8 cellular contexts compared by ENCODE assay signal in genomic region chr3:51940648-51941421, GRCh38. TPM values are rescaled to one million over a fixed set of nuclear protein-coding genes. Genes with fewer than 3 reads are reported as not detected.
DNase-seq lines count a peak whose midpoint lies in the region; ATAC-seq and TF ChIP-seq lines count a peak whose summit lies in the region.

No MANE protein-coding gene starts in this region.

- H3K4me3 ChIP-seq in SJCRH30, result peak overlapping the region; percentile 79
- H3K4me3 ChIP-seq in esophagus squamous epithelium, result peak overlapping the region; percentile 53 to 95 (median 84)
- peak overlapping the region; percentile 97 for H3K4me3 ChIP-seq in psoas muscle

- intact Hi-C loops in esophagus squamous epithelium (cut with DNase I), result no loop called here
- intact Hi-C loops in psoas muscle (cut with DNase I), result loop anchor here in 1 of 2 donors (5.0 kb wide), 1 partner anchor 111 kb away; no protein-coding TSS in a partner anchor

- ATAC-seq in psoas muscle (no peak), GM19463 (IDR thresholded peaks at IDR 0.05; ENCODE audit: unreplicated experiment) (no peak)
- no peak for ATAC-seq in activated CD4-positive, CD25-positive, alpha-beta regulatory T cell treated with anti-CD3 and anti-CD28 coated beads, Interleukin-2, amount 50 U/mL, for 24 hours

- TF ChIP-seq POLR2A in esophagus squamous epithelium (IDR thresholded peaks at IDR 0.05), result no peak

- TF ChIP-seq CTCF in esophagus squamous epithelium (IDR thresholded peaks at IDR 0.05), result no peak
- no peak for TF ChIP-seq CTCF in psoas muscle (IDR thresholded peaks at IDR 0.05)

- 27 to 31% methylated on average over 11 of the region's 11 CpGs for WGBS in esophagus squamous epithelium, 2 donors
- WGBS in psoas muscle, 3 donors, result 39 to 41% (median 40%) methylated on average over 11 of the region's 11 CpGs

- H3K27ac ChIP-seq in SJCRH30, result no peak overlapping the region; the same call in 1 of the 2 replicates
- peak overlapping the region; percentile 60 to 86 (median 73) for H3K27ac ChIP-seq in esophagus squamous epithelium
- H3K27ac ChIP-seq in psoas muscle, result peak overlapping the region; percentile 97

- H3K4me1 ChIP-seq in SJCRH30 (0 out of 2 replicates have a peak, but pooled peaks cover 7% of the 10 kb centered on the region), esophagus squamous epithelium (peaks cover 16 to 44% (median 26%) of the 10 kb centered on the region in 3 donors), psoas muscle (peaks cover 26% of the 10 kb centered on the region)

- H3K9me3 ChIP-seq in SJCRH30 (replicated peaks) (no peaks in the 10 kb centered on the region), esophagus squamous epithelium (no peaks in the 10 kb centered on the region), psoas muscle (no peaks in the 10 kb centered on the region)

- DNase-seq in EH (ENCODE audit: low read depth) (peak; percentile 32), SJCRH30 (no peak), esophagus squamous epithelium (lab: John Stamatoyannopoulos, UW) (no peak), psoas muscle (no peak), inferior parietal cortex (ENCODE audit: extremely low spot score) (no peak), germinal center (ENCODE audit: low spot score) (no peak)

- H3K36me3 ChIP-seq in SJCRH30 (peaks cover 14% of the 10 kb centered on the region), esophagus squamous epithelium (peaks cover 16 to 47% (median 24%) of the 10 kb centered on the region in 3 donors), psoas muscle (ENCODE audit: insufficient read depth in 1 of 2, low read depth in 1 of 2) (peaks cover 7 to 63% of the 10 kb centered on the region in 2 donors)

- H3K27me3 ChIP-seq in SJCRH30 (no peaks in the 10 kb centered on the region), esophagus squamous epithelium (no peaks in the 10 kb centered on the region), psoas muscle (ENCODE audit: insufficient read depth in 3 of 3, low read length in 2 of 3) (no peaks in the 10 kb centered on the region)

RNA-seq across cellular contexts. Expression of gene RRP9, which starts 0.9 kb away (rescaled TPM):
- 31.7 and 42.1 TPM in 2 replicates for total RNA-seq in SJCRH30 (2014; rRNA removed; shearing (Covaris generic))
- total RNA-seq in esophagus squamous epithelium (10 to 100 TPM; 11.1 to 30.3 (median 21.3) TPM), psoas muscle (10 to 100 TPM; 19.9 to 28.2 (median 26.3) TPM)
- polyA plus RNA-seq in psoas muscle, result 10 to 100 TPM; 32.6 to 61.4 (median 36.9) TPM

RNA-seq across cellular contexts. Expression of gene PARP3, which starts 1.3 kb away (rescaled TPM):
- total RNA-seq in SJCRH30 (2014; rRNA removed; shearing (Covaris generic)), result 8.7 and 9.5 TPM in 2 replicates
- total RNA-seq in esophagus squamous epithelium (10 to 100 TPM in 2 of 4 donors, 1 to 10 TPM in 2; 7.3 to 33.0 (median 14.2) TPM), psoas muscle (10 to 100 TPM in 3 of 4 donors, 1 to 10 TPM in 1; 10.0 to 15.8 (median 13.1) TPM)
- 10 to 100 TPM in 1 of 3 donors, 1 to 10 TPM in 2; 5.2 to 11.3 (median 9.9) TPM for polyA plus RNA-seq in psoas muscle

RNA-seq across cellular contexts. Expression of gene GPR62, which starts 14.3 kb away (rescaled TPM):
- total RNA-seq in SJCRH30 (2014; rRNA removed; shearing (Covaris generic)), result not detected in 2 replicates
- total RNA-seq in esophagus squamous epithelium (under 1 TPM in 2 of 4 donors, not detected in 2; 0.09 to 0.38 TPM), psoas muscle (under 1 TPM; 0.16 to 0.65 (median 0.32) TPM)
- under 1 TPM; 0.04 to 0.93 (median 0.07) TPM for polyA plus RNA-seq in psoas muscle

RNA-seq across cellular contexts. Expression of gene PCBP4, which starts 26.4 kb away (rescaled TPM):
- 178 and 186 TPM in 2 replicates for total RNA-seq in SJCRH30 (2014; rRNA removed; shearing (Covaris generic))
- total RNA-seq in esophagus squamous epithelium, result 10 to 100 TPM; 13.0 to 47.3 (median 19.5) TPM
- 100 to 1,000 TPM; 117 to 161 (median 126) TPM for total RNA-seq in psoas muscle
- 100 to 1,000 TPM in 1 of 3 donors, 10 to 100 TPM in 2; 36.0 to 133 (median 60.7) TPM for polyA plus RNA-seq in psoas muscle

RNA-seq across cellular contexts. Expression of gene ABHD14B, which starts 33.0 kb away (rescaled TPM):
- total RNA-seq in SJCRH30 (2014; rRNA removed; shearing (Covaris generic)), result 11.2 and 13.0 TPM in 2 replicates
- total RNA-seq in esophagus squamous epithelium, result 10 to 100 TPM; 29.6 to 54.4 (median 33.4) TPM
- total RNA-seq in psoas muscle, result 10 to 100 TPM in 3 of 4 donors, 1 to 10 TPM in 1; 9.5 to 15.9 (median 15.5) TPM
- polyA plus RNA-seq in psoas muscle, result 10 to 100 TPM; 11.7 to 24.8 (median 12.3) TPM
